In genomic region chr16:30805370-30806169, GRCh38 we compare ENCODE assay signal across 1 cellular context.
TF ChIP-seq lines count a peak whose summit lies in the region.

No MANE protein-coding gene starts in this region.

TF ChIP-seq in SK-N-SH treated with all-trans-retinoic acid at 6 μM for 48 hours, 23 proteins besides CTCF, POLR2A, EP300 and RAD21 (continued from another document):
- TF ChIP-seq POU6F1 (CRISPR knock-in tag; IDR thresholded peaks at IDR 0.05; ENCODE audit: borderline replicate concordance, low read depth) (no peak), ARNTL (CRISPR knock-in tag; IDR thresholded peaks at IDR 0.05; ENCODE audit: borderline replicate concordance, low read depth) (no peak), CREB5 (CRISPR knock-in tag; IDR thresholded peaks at IDR 0.05; ENCODE audit: low read depth) (no peak), TCF4 (CRISPR knock-in tag; IDR thresholded peaks at IDR 0.05; ENCODE audit: borderline replicate concordance) (no peak), ESRRG (CRISPR knock-in tag; IDR thresholded peaks at IDR 0.05) (0 out of 2 replicates have a peak, but pooled peaks have one; percentile 28), GLIS3 (CRISPR knock-in tag; IDR thresholded peaks at IDR 0.05) (no peak)
